ENCODE assay signal across 25 cellular contexts in the genomic region with DNA sequence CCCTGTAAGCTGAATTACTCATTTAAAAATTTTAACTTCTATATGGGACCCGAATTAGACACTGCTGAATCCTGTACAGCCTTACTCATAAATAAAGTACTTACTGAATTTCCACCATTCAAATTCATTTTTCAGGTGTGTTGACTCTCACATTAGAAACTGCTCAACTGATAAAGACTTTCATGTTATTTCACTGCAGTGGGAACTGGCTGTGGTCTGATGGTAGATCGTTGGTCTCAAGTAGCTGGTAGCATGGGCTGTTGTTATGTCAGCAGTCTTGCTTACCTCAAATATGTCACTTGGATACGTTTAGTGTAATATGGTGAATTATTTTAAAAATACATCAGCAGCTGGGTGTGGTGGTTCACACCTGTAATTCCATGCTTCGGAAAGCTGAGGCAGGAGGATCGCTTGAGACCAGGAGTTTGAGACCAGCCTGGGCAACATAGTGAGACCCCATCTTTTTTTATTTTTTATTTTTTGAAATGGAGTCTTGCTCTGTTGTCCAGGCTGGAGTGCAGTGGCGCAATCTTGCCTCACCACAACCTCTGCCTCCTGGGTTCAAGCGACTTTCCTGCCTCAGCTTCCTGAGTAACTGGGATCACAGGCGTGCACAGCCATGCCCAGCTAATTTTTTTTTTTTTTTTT.
"Had no signal": no experiment of that assay in that cellular context is flagged by ENCODE, and none has a peak within 500 bp of the region (broad histone marks: within the 10 kb centered on the region; RNA-seq: fewer than 3 reads in every experiment).

No MANE protein-coding gene starts in this region.

- H3K27ac ChIP-seq: breast epithelium, coronary artery, esophagus squamous epithelium, gastrocnemius medialis, left lung, neural progenitor cell, sigmoid colon, thyroid gland had no signal

- H3K4me1 Mint-ChIP-seq: neural progenitor cell had no signal

- H3K4me1 ChIP-seq: gastrocnemius medialis, neural progenitor cell, thyroid gland had no signal

- H3K27me3 ChIP-seq: breast epithelium, esophagus squamous epithelium, gastrocnemius medialis, left lung, neural progenitor cell, sigmoid colon, thyroid gland had no signal

- ATAC-seq: gastrocnemius medialis; left lung; naive thymus-derived CD4-positive, alpha-beta T cell; stimulated activated naive CD8-positive, alpha-beta T cell treated with anti-CD3 and anti-CD28 coated beads, Interleukin-15, Interleukin-2, amounts not matched to agents 100 U/mL and 50 U/mL, for 24 hours had no signal

- H3K27me3 Mint-ChIP-seq: activated naive CD8-positive, alpha-beta T cell treated with anti-CD3 and anti-CD28 coated beads, Interleukin-2, amount 10 ng/mL, durations not matched to agents 7 days and 5 days; central memory CD8-positive, alpha-beta T cell; naive thymus-derived CD4-positive, alpha-beta T cell had no signal

- H3K9ac ChIP-seq: neural progenitor cell had no signal

- H3K9me3 ChIP-seq: breast epithelium, esophagus squamous epithelium, gastrocnemius medialis, left lung, sigmoid colon, thyroid gland had no signal

- H3K27ac Mint-ChIP-seq: activated naive CD8-positive, alpha-beta T cell treated with anti-CD3 and anti-CD28 coated beads, Interleukin-2, amount 10 ng/mL, durations not matched to agents 7 days and 5 days; endodermal cell; neural progenitor cell had no signal

- H3K4me3 Mint-ChIP-seq: activated naive CD4-positive, alpha-beta T cell treated with anti-CD3 and anti-CD28 coated beads for 36 hours; activated naive CD8-positive, alpha-beta T cell treated with anti-CD3 and anti-CD28 coated beads, Interleukin-2, amount 10 ng/mL, durations not matched to agents 7 days and 5 days; central memory CD8-positive, alpha-beta T cell; endodermal cell; naive thymus-derived CD4-positive, alpha-beta T cell; neural progenitor cell had no signal

- H3K9me3 Mint-ChIP-seq: activated naive CD4-positive, alpha-beta T cell treated with anti-CD3 and anti-CD28 coated beads for 36 hours; activated naive CD8-positive, alpha-beta T cell treated with anti-CD3 and anti-CD28 coated beads, Interleukin-2, amount 10 ng/mL, durations not matched to agents 7 days and 5 days; central memory CD8-positive, alpha-beta T cell had no signal

- H3K4me3 ChIP-seq: breast epithelium, coronary artery, esophagus squamous epithelium, gastrocnemius medialis, left lung, lung, neural progenitor cell, sigmoid colon, thyroid gland had no signal

- DNase-seq: activated CD4-positive, alpha-beta T cell treated with anti-CD3 and anti-CD28 coated beads, Interleukin-2, amount 50 U/mL, for 1 hour; activated effector memory CD4-positive, alpha-beta T cell treated with Interleukin-2 at 50 U/mL for 16 hours; activated naive CD4-positive, alpha-beta T cell treated with anti-CD3 and anti-CD28 coated beads for 36 hours; activated naive CD8-positive, alpha-beta T cell treated with anti-CD3 and anti-CD28 coated beads, Interleukin-2, amount 10 ng/mL, durations not matched to agents 7 days and 5 days; activated T-cell treated with anti-CD3 and anti-CD28 coated beads, Interleukin-2, amount 50 U/mL, for 1 hour; amniotic stem cell; endodermal cell; esophagus squamous epithelium; gastrocnemius medialis; hippocampal formation; kidney glomerular epithelial cell; left lung; naive thymus-derived CD4-positive, alpha-beta T cell; sigmoid colon; stimulated activated CD4-positive, alpha-beta T cell treated with anti-CD3 and anti-CD28 coated beads, Interleukin-2, amount 100 ng/mL, for 48 hours; stimulated activated CD8-positive, alpha-beta memory T cell treated with anti-CD3 and anti-CD28 coated beads, Interleukin-4, amount 100 ng/mL, for 48 hours; stimulated activated naive CD8-positive, alpha-beta T cell treated with anti-CD3 and anti-CD28 coated beads, Interleukin-15, Interleukin-2, amounts not matched to agents 100 U/mL and 50 U/mL, for 24 hours; substantia nigra; T-helper 9 cell; thyroid gland had no signal

- H3K36me3 ChIP-seq: breast epithelium had no signal
